Comparison of ENCODE assay signal across 8 cellular contexts in genomic region chr16:87570938-87571867, GRCh38. TPM values are rescaled to one million over a fixed set of nuclear protein-coding genes. Genes with fewer than 3 reads are reported as not detected.
DNase-seq lines count a peak whose midpoint lies in the region; ATAC-seq, FAIRE-seq and TF ChIP-seq lines count a peak whose summit lies in the region.

No MANE protein-coding gene starts in this region.

- H3K27me3 ChIP-seq in DND-41 (ENCODE audit: insufficient read depth, low read length, poor library complexity): no peaks in the 10 kb centered on the region
- H3K27me3 ChIP-seq in body of pancreas: peaks cover 0 to 4% of the 10 kb centered on the region in 2 donors
- H3K27me3 ChIP-seq in HepG2 (ENCODE audit: control insufficient read depth in 1 of 2, insufficient read depth in 2 of 2, low read length in 2 of 2): peaks cover 3 to 45% of the 10 kb centered on the region in 2 experiments; a peak in 3 of 5 replicates

- H3K9me3 Mint-ChIP-seq in immature natural killer cell: no peaks in the 10 kb centered on the region

- H4K20me1 ChIP-seq in DND-41 (ENCODE audit: insufficient read depth, low read length): no peaks in the 10 kb centered on the region; the same call in 1 of the 2 replicates
- no peaks in the 10 kb centered on the region for H4K20me1 ChIP-seq in HepG2 (ENCODE audit: insufficient read depth, low read length)

- no peaks in the 10 kb centered on the region for H3K36me3 Mint-ChIP-seq in immature natural killer cell

- no peak overlapping the region for H3K4me3 Mint-ChIP-seq in immature natural killer cell

- H3K27ac ChIP-seq in DND-41 (ENCODE audit: low read length): no peak overlapping the region
- peak overlapping the region in 1 of 4 donors; percentile 19 for H3K27ac ChIP-seq in body of pancreas
- H3K27ac ChIP-seq in HepG2 (ENCODE audit: extremely low read length, insufficient read depth, low read length): no peak overlapping the region

- in situ Hi-C loops in HepG2 (cut with HindIII; ENCODE audit: extremely low pct_ligation_motif_present, low pct_unique_long_range_greater_than_20kb): no loop called here

- ATAC-seq in DND-41 (ENCODE audit: insufficient read depth, low read depth) (no peak), body of pancreas (peak; percentile 76), HepG2 (peak; percentile 89), HG02970 (IDR thresholded peaks at IDR 0.05; ENCODE audit: low FRiP score, unreplicated experiment) (no peak), GM18909 (IDR thresholded peaks at IDR 0.05; ENCODE audit: poor library complexity, unreplicated experiment) (no peak)

- H3K4me2 ChIP-seq in DND-41 (ENCODE audit: insufficient read depth, low read length) (no peak overlapping the region), HepG2 (ENCODE audit: low read depth, low read length) (peak overlapping the region; percentile 54)

- H3K36me3 ChIP-seq in DND-41 (ENCODE audit: insufficient read depth, low read length): no peaks in the 10 kb centered on the region
- H3K36me3 ChIP-seq in body of pancreas (replicated peaks in 1 of 2; ENCODE audit: insufficient read depth in 1 of 2, low read depth in 2 of 2): no peaks in the 10 kb centered on the region
- H3K36me3 ChIP-seq in HepG2 (replicated peaks in 1 of 2; ENCODE audit: control insufficient read depth in 1 of 2, insufficient read depth in 2 of 2, low read length in 2 of 2): no peaks in the 10 kb centered on the region

- no peaks in the 10 kb centered on the region for H3K4me1 Mint-ChIP-seq in immature natural killer cell

- intact Hi-C loops in body of pancreas (cut with DNase I): no loop called here
- intact Hi-C loops in HepG2 (cut with micrococcal nuclease; ENCODE audit: unreplicated experiment): loop anchor here (1.0 kb wide), 2 partner anchors 82 to 110 kb away; no protein-coding TSS in a partner anchor

- 20 to 28% methylated on average over 16 to 24 of the region's 24 CpGs for WGBS in body of pancreas, 2 donors
- WGBS in HepG2 (ENCODE audit: low lambda C conversion rate): 10% methylated on average over 23 of the region's 24 CpGs

- no peaks in the 10 kb centered on the region for H3K79me2 ChIP-seq in DND-41 (ENCODE audit: insufficient read depth, low read length)
- H3K79me2 ChIP-seq in HepG2 (ENCODE audit: insufficient read depth, low read length): no peaks in the 10 kb centered on the region

- H3K4me3 ChIP-seq in DND-41 (ENCODE audit: low read depth in 1 of 2, low read length in 2 of 2): no peak overlapping the region
- no peak overlapping the region for H3K4me3 ChIP-seq in LNCaP clone FGC (ENCODE audit: low read depth, low read length)
- H3K4me3 ChIP-seq in body of pancreas: no peak overlapping the region
- H3K4me3 ChIP-seq in HepG2 (replicated peaks in 1 of 3; ENCODE audit: insufficient read depth in 1 of 3, low read depth in 2 of 3, low read length in 3 of 3): peak overlapping the region in 1 of 3 experiments; percentile 29; a peak in 1 of 6 replicates

- TF ChIP-seq CTCF in DND-41 (IDR thresholded peaks at IDR 0.05; ENCODE audit: borderline replicate concordance, extremely low read depth, low read length, poor library complexity, severe bottlenecking): peak; percentile 37
- TF ChIP-seq CTCF in LNCaP clone FGC (IDR thresholded peaks at IDR 0.05; ENCODE audit: control insufficient read depth, extremely low read depth, insufficient read depth): peak; percentile 47
- peak in 6 of 7 experiments; percentile 9 to 54 (median 45) for TF ChIP-seq CTCF in body of pancreas (IDR thresholded peaks at IDR 0.05)
- peak; percentile 66 for TF ChIP-seq CTCF in HepG2 (CRISPR knock-in tag; IDR thresholded peaks at IDR 0.05)

- CTCF ChIA-PET in HepG2 (lab: Yijun Ruan, JAX; ENCODE audit: low intra/inter-chr PET ratio, low total read pairs): interaction anchor here (0.9 to 1.6 kb wide), 4 partner anchors 19 to 110 kb away, joined by 3 to 15 read pairs (median 4); no protein-coding TSS in a partner anchor

- DNase-seq in DND-41: no peak
- peak; percentile 42 for DNase-seq in LNCaP clone FGC (ENCODE audit: low read depth)
- DNase-seq in body of pancreas: peak; percentile 61 to 75 (median 70)
- DNase-seq in HepG2 (ENCODE audit: low spot score): peak; percentile 59
- no peak for DNase-seq in activated CD4-positive, CD25-positive, alpha-beta regulatory T cell treated with anti-CD3 and anti-CD28 coated beads, Interleukin-2, amount 50 U/mL, for 72 hours
- DNase-seq in immature natural killer cell: no peak

- TF ChIP-seq POLR2A in body of pancreas (IDR thresholded peaks at IDR 0.05): no peak
- no peak for TF ChIP-seq POLR2A in HepG2 (IDR thresholded peaks at IDR 0.05; ENCODE audit: insufficient read depth in 1 of 2, low read depth in 2 of 2, low read length in 2 of 2)

- POLR2A ChIA-PET in HepG2 (lab: Yijun Ruan, JAX): interaction anchor here (0.8 to 1.4 kb wide), 6 partner anchors 10 to 110 kb away, joined by 3 to 6 read pairs (median 3); no protein-coding TSS in a partner anchor

- peak; percentile 67 for FAIRE-seq in HepG2 (lab: Jason Lieb, UNC)

- peaks cover 0 to 5% (median 2%) of the 10 kb centered on the region in 3 donors for H3K27me3 Mint-ChIP-seq in immature natural killer cell (ENCODE audit: low read depth in 3 of 3)

- TF ChIP-seq EP300 in HepG2 (IDR thresholded peaks at IDR 0.05; ENCODE audit: low read depth in 2 of 2, low read length in 2 of 2) (no peak), HepG2 (CRISPR knock-in tag; IDR thresholded peaks at IDR 0.05; ENCODE audit: borderline replicate concordance) (no peak)

- H3K9ac ChIP-seq in DND-41 (ENCODE audit: low read depth, low read length): no peak overlapping the region
- H3K9ac ChIP-seq in HepG2 (ENCODE audit: insufficient read depth, low read depth, low read length): 0 out of 2 replicates have a peak overlapping the region, but pooled peaks have one; percentile 2

- H3K4me1 ChIP-seq in DND-41 (ENCODE audit: insufficient read depth, low read length) (no peaks in the 10 kb centered on the region), body of pancreas (peaks cover 15% of the 10 kb centered on the region), HepG2 (ENCODE audit: insufficient read depth, low read length) (peaks cover 25% of the 10 kb centered on the region)

- BruUV-seq in HepG2 (replicated peaks; lab: Mats Ljungman, UMichigan): no TSS peak

- TF ChIP-seq RAD21 in HepG2 (CRISPR knock-in tag; IDR thresholded peaks at IDR 0.05): peak; percentile 62

- H3K27ac Mint-ChIP-seq in immature natural killer cell: no peak overlapping the region

- H3K9me3 ChIP-seq in DND-41 (ENCODE audit: insufficient read depth, low read length, severe bottlenecking) (no peaks in the 10 kb centered on the region), body of pancreas (no peaks in the 10 kb centered on the region), HepG2 (ENCODE audit: low read length) (no peaks in the 10 kb centered on the region)

- no peak overlapping the region for H2AFZ ChIP-seq in DND-41 (ENCODE audit: low read depth, low read length)
- H2AFZ ChIP-seq in HepG2 (ENCODE audit: low read length): no peak overlapping the region

TF ChIP-seq in HepG2, 621 proteins besides CTCF, POLR2A, EP300 and RAD21 (continues in another document):
- 0 out of 2 replicates have a peak, but pooled peaks have one; percentile 53 for TF ChIP-seq FOXO4 (CRISPR knock-in tag; conservative IDR thresholded peaks at IDR 0.05)

RNA-seq across cellular contexts. Expression of gene JPH3, which starts 31.1 kb away (rescaled TPM):
- total RNA-seq in body of pancreas (not detected), HepG2 (2016; rRNA removed; fragmentation: Illumina TruSeq; extraction: Trizol) (not detected in 2 replicates)
- not detected in 2 replicates for total RNA-seq in HepG2 (2016; cell fraction: cytosol; rRNA removed; fragmentation: Illumina TruSeq; extraction: Trizol; ENCODE audit: low read depth)
- total RNA-seq in HepG2 (2016; cell fraction: insoluble cytoplasmic fraction; rRNA removed; fragmentation: Illumina TruSeq; extraction: Trizol): not detected in 2 replicates
- not detected in 2 replicates for total RNA-seq in HepG2 (2016; cell fraction: membrane; rRNA removed; fragmentation: Illumina TruSeq; extraction: Trizol)
- not detected in 2 replicates for total RNA-seq in HepG2 (2016; cell fraction: nucleus; rRNA removed; fragmentation: Illumina TruSeq; extraction: Trizol)
- polyA plus RNA-seq in HepG2 (2011; rRNA removed) (not detected in 2 replicates), immature natural killer cell (not detected)
- not detected in 2 replicates for polyA plus RNA-seq in HepG2 (2011; cell fraction: cytosol; rRNA removed)
- polyA plus RNA-seq in HepG2 (2011; cell fraction: nucleus; rRNA removed): not detected in 2 replicates
- polyA plus RNA-seq in HepG2 (2012): 0.07 and 0.08 TPM in 2 replicates
- polyA plus RNA-seq in HepG2 (2016; cell fraction: cytosol; fragmentation: Illumina TruSeq; extraction: Trizol; ENCODE audit: low read depth): not detected in 2 replicates
- polyA plus RNA-seq in HepG2 (2016; cell fraction: insoluble cytoplasmic fraction; fragmentation: Illumina TruSeq; extraction: Trizol; ENCODE audit: low read depth): not detected in 2 replicates
- polyA plus RNA-seq in HepG2 (2016; cell fraction: membrane; fragmentation: Illumina TruSeq; extraction: Trizol; ENCODE audit: low read depth): not detected in 2 replicates
- not detected in 2 replicates for polyA plus RNA-seq in HepG2 (2016; cell fraction: nucleus; fragmentation: Illumina TruSeq; extraction: Trizol; ENCODE audit: insufficient read depth, low read depth)
- polyA minus RNA-seq in HepG2 (2011; rRNA and poly(A)+ RNA removed; ENCODE audit: low replicate concordance): 0.07 TPM in 1 of 2 replicates, not detected in the other
- polyA minus RNA-seq in HepG2 (2011; cell fraction: cytosol; rRNA and poly(A)+ RNA removed): not detected in 2 replicates
- not detected in 2 replicates for polyA minus RNA-seq in HepG2 (2011; cell fraction: nucleus; rRNA and poly(A)+ RNA removed)

Comparison
In these comparisons a context has a peak if more than half of its experiments do, and no peak if none do; other contexts are left out.
1. ATAC-seq: peak in body of pancreas (single experiment) and HepG2 (single experiment); none in DND-41 (single experiment), HG02970 (single experiment) and GM18909 (single experiment).
2. DNase-seq: peak in LNCaP clone FGC (single experiment), body of pancreas (4 of 4) and HepG2 (single experiment); none in DND-41 (single experiment), activated CD4-positive, CD25-positive, alpha-beta regulatory T cell treated with anti-CD3 and anti-CD28 coated beads, Interleukin-2, amount 50 U/mL, for 72 hours (single experiment) and immature natural killer cell (0 of 3).
3. Peak in every context shown above with its lines, with median percentiles within 50 percentile points of each other: CTCF ChIP-seq.